Comparison of ENCODE assay signal across 8 cellular contexts in genomic region chr12:121538699-121539061, GRCh38. TPM values are rescaled to one million over a fixed set of nuclear protein-coding genes. Genes with fewer than 3 reads are reported as not detected.
A peak's percentile ranks its signal among the peaks of the same experiment; 100 is the strongest.
DNase-seq lines count a peak whose midpoint lies in the region; ATAC-seq and TF ChIP-seq lines count a peak whose summit lies in the region.

No MANE protein-coding gene starts in this region.

- no peaks in the 10 kb centered on the region for H3K9me2 ChIP-seq in SK-N-SH

- CTCF ChIA-PET in SK-N-SH (lab: Yijun Ruan, JAX) = interaction anchor here (1.0 to 2.8 kb wide), 8 partner anchors 12 to 130 kb away, joined by 3 to 15 read pairs (median 4); partner anchors contain the start of gene KDM2B

- TF ChIP-seq RAD21 in SK-N-SH (IDR thresholded peaks at IDR 0.05; ENCODE audit: low read length) = no peak

- H2AFZ ChIP-seq in SK-N-SH (ENCODE audit: low read depth) = no peak overlapping the region

- H3K4me2 ChIP-seq in SK-N-SH = no peak overlapping the region

- peak overlapping the region; percentile 71 for H3K27ac ChIP-seq in neutrophil
- H3K27ac ChIP-seq in SK-N-SH (ENCODE audit: low read depth in 2 of 2, low read length in 1 of 2) = no peak overlapping the region

- no peak for TF ChIP-seq POLR2A in NB4 (IDR thresholded peaks at IDR 0.05; ENCODE audit: extremely low read depth, insufficient read length)

- ATAC-seq in GM21390 (IDR thresholded peaks at IDR 0.05; ENCODE audit: unreplicated experiment) = no peak

- peaks cover 3% of the 10 kb centered on the region for H3K36me3 Mint-ChIP-seq in chondrocyte (ENCODE audit: low read depth)

- DNase-seq in NCI-H1417 (lab: John Stamatoyannopoulos, UW) (peak; percentile 9 to 57 (median 27)), NCI-H1417 treated with DMSO at 0.1 percent for 48 hours (lab: John Stamatoyannopoulos, UW) (no peak), NB4 (ENCODE audit: low read depth) (no peak), chondrocyte (ENCODE audit: low spot score) (no peak), SIG-M5 treated with dmso at 0.1 percent for 504 hours (lab: John Stamatoyannopoulos, UW; ENCODE audit: unreplicated experiment) (no peak), SK-N-SH (no peak)

- POLR2A ChIA-PET in SK-N-SH (lab: Yijun Ruan, JAX) = no interaction called here

- 67% methylated on average over 4 of the region's 5 CpGs for WGBS in SK-N-SH (ENCODE audit: low lambda C conversion rate)

- H3K4me1 ChIP-seq in neutrophil (ENCODE audit: control insufficient read depth in 1 of 2, insufficient read depth in 1 of 2, low read depth in 1 of 2, low read length in 1 of 2) = peaks cover 27 to 33% of the 10 kb centered on the region in 2 experiments
- H3K4me1 ChIP-seq in SK-N-SH (ENCODE audit: control insufficient read depth in 1 of 2, insufficient read depth in 2 of 2, low read depth in 1 of 2, low read length in 1 of 2) = peaks cover 4 to 16% of the 10 kb centered on the region in 2 experiments; a peak in 2 of 4 replicates

- H3K4me3 ChIP-seq in NB4 (ENCODE audit: low read depth, low read length) (peak overlapping the region; percentile 55), neutrophil (ENCODE audit: low read depth in 1 of 2, low read length in 1 of 2) (no peak overlapping the region), SK-N-SH (ENCODE audit: low read depth in 2 of 2, low read length in 1 of 2) (no peak overlapping the region)

- H3K27me3 Mint-ChIP-seq in chondrocyte (ENCODE audit: low read depth) = no peaks in the 10 kb centered on the region

- peaks cover 15% of the 10 kb centered on the region for H3K4me1 Mint-ChIP-seq in chondrocyte (ENCODE audit: low read depth)

- H3K79me2 ChIP-seq in SK-N-SH (ENCODE audit: insufficient read depth) = no peaks in the 10 kb centered on the region

- peak; percentile 5 for TF ChIP-seq CTCF in NB4 (IDR thresholded peaks at IDR 0.05; ENCODE audit: low read depth, low read length)
- TF ChIP-seq CTCF in chondrocyte (IDR thresholded peaks at IDR 0.05) = no peak
- no peak for TF ChIP-seq CTCF in neutrophil (IDR thresholded peaks at IDR 0.05)
- TF ChIP-seq CTCF in SK-N-SH (IDR thresholded peaks at IDR 0.05) = no peak

- no peaks in the 10 kb centered on the region for H3K9me3 ChIP-seq in neutrophil
- no peaks in the 10 kb centered on the region for H3K9me3 ChIP-seq in SK-N-SH

- H3K9ac ChIP-seq in SK-N-SH = no peak overlapping the region

- no peaks in the 10 kb centered on the region for H3K9me3 Mint-ChIP-seq in chondrocyte (ENCODE audit: low read depth)

- peaks cover 17% of the 10 kb centered on the region for H3K27me3 ChIP-seq in neutrophil
- H3K27me3 ChIP-seq in SK-N-SH (ENCODE audit: insufficient read depth) = no peaks in the 10 kb centered on the region

- no peaks in the 10 kb centered on the region for H3K36me3 ChIP-seq in neutrophil
- no peaks in the 10 kb centered on the region for H3K36me3 ChIP-seq in SK-N-SH (replicated peaks in 1 of 2; ENCODE audit: control insufficient read depth in 1 of 2, insufficient read depth in 2 of 2, low read length in 1 of 2)

- TF ChIP-seq EP300 in SK-N-SH (IDR thresholded peaks at IDR 0.05; ENCODE audit: borderline replicate concordance in 1 of 2, low read depth in 1 of 2, low read length in 1 of 2) = no peak

- H3F3A ChIP-seq in SK-N-SH (replicated peaks; ENCODE audit: insufficient read depth) = peaks cover 5% of the 10 kb centered on the region

- H3K4me3 Mint-ChIP-seq in chondrocyte (ENCODE audit: unreplicated experiment) = peak overlapping the region; percentile 56

- no peak overlapping the region for H3K27ac Mint-ChIP-seq in chondrocyte (ENCODE audit: unreplicated experiment)

- H4K20me1 ChIP-seq in SK-N-SH (ENCODE audit: insufficient read depth) = no peaks in the 10 kb centered on the region

TF ChIP-seq in SK-N-SH, 30 proteins besides CTCF, POLR2A, EP300 and RAD21:
- no peak for TF ChIP-seq NRF1 (IDR thresholded peaks at IDR 0.05; ENCODE audit: low read depth, low read length)
- TF ChIP-seq RFX5 (IDR thresholded peaks at IDR 0.05; ENCODE audit: low read length) = no peak

RNA-seq across cellular contexts. Expression of gene KDM2B, which starts 42.1 kb away (rescaled TPM):
- total RNA-seq in chondrocyte = 21.3 to 25.3 TPM (median 21.8 TPM) in 3 replicates
- 9.6 and 11.5 TPM in 2 replicates for polyA plus RNA-seq in SK-N-SH (2012; rRNA removed)
- polyA plus RNA-seq in SK-N-SH (2012; cell fraction: cytosol; rRNA removed) = 8.2 and 11.0 TPM in 2 replicates
- 25.9 and 32.9 TPM in 2 replicates for polyA plus RNA-seq in SK-N-SH (2012; cell fraction: nucleus; rRNA removed)

Comparison
In these comparisons a context has a peak if more than half of its experiments do, and no peak if none do; other contexts are left out.
1. DNase-seq: peak in NCI-H1417 (3 of 3); none in NCI-H1417 treated with DMSO at 0.1 percent for 48 hours (single experiment), NB4 (single experiment), chondrocyte (single experiment), SIG-M5 treated with dmso at 0.1 percent for 504 hours (single experiment) and SK-N-SH (single experiment).